Comparison of ENCODE assay signal across 1 cellular context in the genomic region with DNA sequence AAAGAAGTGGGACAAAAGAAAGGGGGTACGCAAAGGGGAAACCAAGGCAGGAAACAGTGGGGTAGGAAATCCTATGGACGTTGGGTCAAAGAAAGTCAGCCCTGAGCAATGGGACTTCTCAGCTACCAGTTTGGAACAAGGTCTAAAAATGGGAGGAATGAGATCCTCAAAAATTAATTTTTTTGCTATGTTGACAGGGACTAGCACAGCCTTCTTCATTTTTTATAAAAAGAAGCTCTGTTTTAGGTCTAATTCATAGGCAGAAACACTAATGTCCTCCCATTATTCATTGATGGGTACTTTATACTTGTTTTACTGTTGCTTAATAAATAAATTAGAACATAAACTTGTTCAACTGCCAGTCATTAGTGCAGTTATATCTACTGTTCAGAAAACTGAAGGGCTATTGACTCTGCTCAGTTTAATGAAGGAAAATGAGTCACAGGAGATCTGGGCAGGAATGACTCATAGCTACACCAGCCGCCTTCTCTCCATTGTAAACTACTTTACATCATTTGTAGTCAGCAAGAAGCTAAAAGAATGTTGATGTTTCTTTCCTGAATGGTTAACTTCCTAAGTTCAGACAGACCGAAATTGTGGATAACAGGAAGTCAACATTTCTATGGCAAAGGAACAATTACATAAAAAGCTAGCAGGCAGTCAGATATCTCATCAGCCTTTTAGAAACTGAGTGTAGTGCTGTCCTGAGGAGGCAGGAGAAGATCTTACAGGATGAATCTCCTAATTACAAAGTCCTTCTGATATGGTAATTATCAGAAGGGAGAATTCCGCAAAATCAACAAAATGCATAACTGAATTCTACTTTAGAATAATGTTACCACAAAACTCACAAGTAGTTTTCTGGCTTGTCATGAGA.
TF ChIP-seq lines count a peak whose summit lies in the region.

No MANE protein-coding gene starts in this region.

TF ChIP-seq in SK-N-SH, 30 proteins besides CTCF, POLR2A, EP300 and RAD21 (continued from another document):
- no peak for TF ChIP-seq NRF1 (IDR thresholded peaks at IDR 0.05; ENCODE audit: low read depth, low read length)
- peak; percentile 29; the same call in 1 of the 2 replicates for TF ChIP-seq ELF1 (IDR thresholded peaks at IDR 0.05)
- no peak for TF ChIP-seq RXRA (IDR thresholded peaks at IDR 0.05; ENCODE audit: borderline replicate concordance, low read depth)
- no peak for TF ChIP-seq GATA2 (CRISPR knock-in tag; IDR thresholded peaks at IDR 0.05)
- TF ChIP-seq, protein P1, sequence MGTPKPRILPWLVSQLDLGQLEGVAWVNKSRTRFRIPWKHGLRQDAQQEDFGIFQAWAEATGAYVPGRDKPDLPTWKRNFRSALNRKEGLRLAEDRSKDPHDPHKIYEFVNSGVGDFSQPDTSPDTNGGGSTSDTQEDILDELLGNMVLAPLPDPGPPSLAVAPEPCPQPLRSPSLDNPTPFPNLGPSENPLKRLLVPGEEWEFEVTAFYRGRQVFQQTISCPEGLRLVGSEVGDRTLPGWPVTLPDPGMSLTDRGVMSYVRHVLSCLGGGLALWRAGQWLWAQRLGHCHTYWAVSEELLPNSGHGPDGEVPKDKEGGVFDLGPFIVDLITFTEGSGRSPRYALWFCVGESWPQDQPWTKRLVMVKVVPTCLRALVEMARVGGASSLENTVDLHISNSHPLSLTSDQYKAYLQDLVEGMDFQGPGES (IDR thresholded peaks at IDR 0.05; ENCODE audit: low read depth, low read length): no peak
- TF ChIP-seq TEAD4 (IDR thresholded peaks at IDR 0.05; ENCODE audit: borderline replicate concordance, insufficient read depth): no peak
- no peak for TF ChIP-seq TAF1 (IDR thresholded peaks at IDR 0.05; ENCODE audit: borderline replicate concordance, low read depth, low read length)
TF ChIP-seq in SK-N-SH: peak in this region for 6.
